8 cellular contexts compared by ENCODE assay signal in the genomic region with DNA sequence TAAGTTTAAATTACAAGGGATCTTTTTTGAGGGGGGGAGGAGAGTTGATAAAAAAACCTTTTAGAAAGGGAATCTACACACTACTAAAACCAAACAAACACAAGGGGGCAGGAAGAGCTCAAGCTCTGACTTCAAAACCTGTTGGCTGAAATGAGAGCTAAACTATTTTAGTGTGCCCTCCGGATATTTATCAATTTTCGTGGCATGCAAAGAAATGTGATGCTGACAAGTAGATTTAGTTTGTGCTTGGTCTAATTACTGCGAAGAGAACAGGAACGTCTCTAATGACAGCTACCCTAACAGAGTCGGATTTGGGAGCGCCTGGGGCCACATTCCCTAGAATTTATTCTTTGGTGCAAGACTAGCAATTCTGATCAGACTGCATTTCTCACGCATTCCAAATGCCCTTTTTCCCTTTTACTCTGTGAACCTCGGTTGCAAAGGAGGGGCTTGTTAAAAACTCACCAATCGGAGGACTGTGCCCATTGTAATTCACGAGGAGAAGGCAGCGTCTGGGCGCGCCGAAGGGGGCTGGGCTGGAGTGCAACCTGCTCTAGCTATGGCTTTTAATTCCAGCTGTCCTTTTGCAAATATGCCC.
A peak's percentile ranks its signal among the peaks of the same experiment; 100 is the strongest.
DNase-seq lines count a peak whose midpoint lies in the region; ATAC-seq and TF ChIP-seq lines count a peak whose summit lies in the region.

No MANE protein-coding gene starts in this region.

- ATAC-seq in HG03025 (IDR thresholded peaks at IDR 0.05; ENCODE audit: low FRiP score, unreplicated experiment) (no peak), GM21526 (IDR thresholded peaks at IDR 0.05; ENCODE audit: low FRiP score, unreplicated experiment) (no peak)

- H3K27ac ChIP-seq in coronary artery: no peak overlapping the region
- no peak overlapping the region for H3K27ac ChIP-seq in mucosa of rectum (ENCODE audit: low read depth in 2 of 2, low read length in 2 of 2)

- H3K4me3 ChIP-seq in coronary artery: peak overlapping the region; percentile 67
- H3K4me3 ChIP-seq in mucosa of rectum (ENCODE audit: low read length in 2 of 2): peak overlapping the region; percentile 59 to 71

- peaks cover 0 to 9% of the 10 kb centered on the region in 2 donors for H3K4me1 ChIP-seq in mucosa of rectum (ENCODE audit: control insufficient read depth in 2 of 2, insufficient read depth in 2 of 2, low read length in 2 of 2)

- TF ChIP-seq CTCF in coronary artery (IDR thresholded peaks at IDR 0.05): no peak

- H3K9me3 ChIP-seq in mucosa of rectum (ENCODE audit: control insufficient read depth in 2 of 2, low read length in 2 of 2): no peaks in the 10 kb centered on the region

- H3K36me3 ChIP-seq in mucosa of rectum (ENCODE audit: control insufficient read depth in 2 of 2, insufficient read depth in 2 of 2, low read length in 2 of 2): no peaks in the 10 kb centered on the region

- no peak overlapping the region for H3K9ac ChIP-seq in mucosa of rectum (ENCODE audit: low read depth in 1 of 2, low read length in 2 of 2)

- peaks cover 2 to 13% of the 10 kb centered on the region in 2 donors for H3K27me3 ChIP-seq in mucosa of rectum (ENCODE audit: control insufficient read depth in 2 of 2, insufficient read depth in 2 of 2, low read length in 2 of 2)

- DNase-seq in D341Med (ENCODE audit: low spot score): peak; percentile 52
- DNase-seq in NCI-H1930 (lab: John Stamatoyannopoulos, UW): peak; percentile 29 to 50
- no peak for DNase-seq in coronary artery (ENCODE audit: low spot score)
- DNase-seq in UCSD-AML1 (lab: John Stamatoyannopoulos, UW; ENCODE audit: unreplicated experiment): no peak
- no peak for DNase-seq in activated CD8-positive, alpha-beta memory T cell treated with anti-CD3 and anti-CD28 coated beads for 24 hours

Comparison
In these comparisons a context has a peak if more than half of its experiments do, and no peak if none do; other contexts are left out.
1. DNase-seq: peak in D341Med (single experiment) and NCI-H1930 (2 of 2); none in coronary artery (single experiment), UCSD-AML1 (single experiment) and activated CD8-positive, alpha-beta memory T cell treated with anti-CD3 and anti-CD28 coated beads for 24 hours (single experiment).